Comparison of ENCODE assay signal across 23 cellular contexts in genomic region chr2:229089806-229090205, GRCh38.
DNase-seq lines count a peak whose midpoint lies in the region; TF ChIP-seq lines count a peak whose summit lies in the region.
"Had no signal": no experiment of that assay in that cellular context is flagged by ENCODE, and none has a peak within 500 bp of the region (broad histone marks: within the 10 kb centered on the region; RNA-seq: fewer than 3 reads in every experiment).

No MANE protein-coding gene starts in this region.

- H2AFZ ChIP-seq in fibroblast of lung (ENCODE audit: low read length) (no peak overlapping the region), smooth muscle cell (ENCODE audit: low read depth) (no peak overlapping the region)

- H3K9me3 ChIP-seq in fibroblast of lung (ENCODE audit: control insufficient read depth, insufficient read depth, low read depth, low read length), result no peaks in the 10 kb centered on the region
- H3K9me3 ChIP-seq in smooth muscle cell (replicated peaks; ENCODE audit: low read depth), result no peaks in the 10 kb centered on the region
- no peaks in the 10 kb centered on the region for H3K9me3 ChIP-seq in ovary
- H3K9me3 ChIP-seq: spleen, thoracic aorta had no signal

- H3K9ac ChIP-seq in fibroblast of lung (ENCODE audit: insufficient read depth, low read length), result no peak overlapping the region
- H3K9ac ChIP-seq in smooth muscle cell (ENCODE audit: low read depth), result no peak overlapping the region

- H3K27me3 ChIP-seq in fibroblast of lung (ENCODE audit: control insufficient read depth, insufficient read depth, low read length), result no peaks in the 10 kb centered on the region
- no peaks in the 10 kb centered on the region for H3K27me3 ChIP-seq in smooth muscle cell (ENCODE audit: low read depth)
- no peaks in the 10 kb centered on the region for H3K27me3 ChIP-seq in ovary
- H3K27me3 ChIP-seq: spleen had no signal

- H3F3A ChIP-seq in smooth muscle cell (ENCODE audit: low read depth), result no peaks in the 10 kb centered on the region

- no peak for TF ChIP-seq POLR2A in ovary (IDR thresholded peaks at IDR 0.05)

- no peaks in the 10 kb centered on the region for H3K79me2 ChIP-seq in fibroblast of lung (ENCODE audit: control insufficient read depth, insufficient read depth, low read length)
- H3K79me2 ChIP-seq in smooth muscle cell (ENCODE audit: low read depth), result peaks cover 22% of the 10 kb centered on the region

- H3K4me2 ChIP-seq in fibroblast of lung (ENCODE audit: extremely low read depth, insufficient read depth, low read length), result no peak overlapping the region
- H3K4me2 ChIP-seq in smooth muscle cell, result peak overlapping the region; percentile 71

- H3K36me3 ChIP-seq in fibroblast of lung (ENCODE audit: control insufficient read depth, insufficient read depth, low read length) (no peaks in the 10 kb centered on the region), smooth muscle cell (ENCODE audit: low read depth) (no peaks in the 10 kb centered on the region), ovary (no peaks in the 10 kb centered on the region)
- H3K36me3 ChIP-seq: spleen, thoracic aorta had no signal

- H3K4me3 ChIP-seq in fibroblast of lung (replicated peaks in 1 of 4; ENCODE audit: control extremely low read depth in 1 of 4, insufficient read depth in 1 of 4, low read depth in 3 of 4, low read length in 4 of 4), result no peak overlapping the region
- no peak overlapping the region for H3K4me3 ChIP-seq in smooth muscle cell
- H3K4me3 ChIP-seq in ovary, result no peak overlapping the region
- H3K4me3 ChIP-seq: coronary artery, lung, spleen, thoracic aorta had no signal

- DNase-seq in DMS153 (lab: John Stamatoyannopoulos, UW) (peak; percentile 10), DMS153 treated with DMSO at 0.1 percent for 48 hours (lab: John Stamatoyannopoulos, UW; ENCODE audit: unreplicated experiment) (no peak), RPMI7951 (ENCODE audit: low read depth) (peak; percentile 75), fibroblast of lung (ENCODE audit: low read depth in 2 of 2) (peak; percentile 21 to 43), smooth muscle cell (lab: John Stamatoyannopoulos, UW; ENCODE audit: unreplicated experiment) (no peak), CD1c-positive myeloid dendritic cell (ENCODE audit: extremely low spot score) (no peak), caudate nucleus (lab: John Stamatoyannopoulos, UW) (no peak), ovary (no peak)
- DNase-seq: activated CD4-positive, alpha-beta memory T cell treated with anti-CD3 and anti-CD28 coated beads for 36 hours; activated effector memory CD4-positive, alpha-beta T cell treated with Interleukin-2 at 50 U/mL for 16 hours; GOT3; immature natural killer cell; NCI-H1092 treated with DMSO at 0.1 percent for 48 hours; NCI-H2171; NCI-H524; spleen; stimulated activated CD4-positive, alpha-beta T cell treated with anti-CD3 and anti-CD28 coated beads, Interleukin-4, amount 100 ng/mL, for 24 hours; stimulated activated naive CD4-positive, alpha-beta T cell treated with Interleukin-2 at 50 U/mL for 16 hours; SW 1271 had no signal

- H3K27ac ChIP-seq in fibroblast of lung (ENCODE audit: insufficient read depth, low read length) (peak overlapping the region; percentile 9), smooth muscle cell (ENCODE audit: low read depth) (no peak overlapping the region), caudate nucleus (ENCODE audit: low read depth, low read length) (no peak overlapping the region), ovary (no peak overlapping the region)
- H3K27ac ChIP-seq: 22Rv1, coronary artery, spleen, thoracic aorta had no signal

- intact Hi-C loops in ovary (cut with DNase I), result no loop called here

- WGBS in smooth muscle cell (ENCODE audit: low lambda C conversion rate), result 53% methylated on average over 3 of the region's 3 CpGs
- WGBS in ovary, 3 donors, result 75 to 85% (median 84%) methylated on average over 3 of the region's 3 CpGs

- no peaks in the 10 kb centered on the region for H3K4me1 ChIP-seq in fibroblast of lung (ENCODE audit: control insufficient read depth, extremely low read depth, insufficient read depth, low read length)
- no peaks in the 10 kb centered on the region for H3K4me1 ChIP-seq in smooth muscle cell (ENCODE audit: low read depth)
- H3K4me1 ChIP-seq in ovary (ENCODE audit: insufficient read depth), result peaks cover 1% of the 10 kb centered on the region
- H3K4me1 ChIP-seq: spleen had no signal

- no peak for TF ChIP-seq CTCF in fibroblast of lung (conservative IDR thresholded peaks at IDR 0.05 in 1 of 2, IDR thresholded peaks at IDR 0.05 in 1 of 2; ENCODE audit: low read depth in 1 of 2, low read length in 2 of 2)
- no peak for TF ChIP-seq CTCF in smooth muscle cell (IDR thresholded peaks at IDR 0.05; ENCODE audit: borderline replicate concordance, insufficient read depth, poor library complexity, severe bottlenecking)
- no peak for TF ChIP-seq CTCF in ovary (IDR thresholded peaks at IDR 0.05)

- H4K20me1 ChIP-seq in fibroblast of lung (ENCODE audit: control insufficient read depth, extremely low read depth, insufficient read depth, low read length) (no peaks in the 10 kb centered on the region), smooth muscle cell (ENCODE audit: low read depth) (no peaks in the 10 kb centered on the region)

- TF ChIP-seq EP300 in ovary (IDR thresholded peaks at IDR 0.05), result no peak

Comparison
In these comparisons a context has a peak if more than half of its experiments do, and no peak if none do; other contexts are left out.
1. DNase-seq: peak in DMS153 (single experiment), RPMI7951 (single experiment) and fibroblast of lung (2 of 2); none in DMS153 treated with DMSO at 0.1 percent for 48 hours (single experiment), smooth muscle cell (single experiment), CD1c-positive myeloid dendritic cell (single experiment), caudate nucleus (0 of 61) and ovary (0 of 5).